ENCODE assay signal across 9 cellular contexts in genomic region chr14:105420976-105421674, GRCh38. TPM values are rescaled to one million over a fixed set of nuclear protein-coding genes. Genes with fewer than 3 reads are reported as not detected.
DNase-seq lines count a peak whose midpoint lies in the region; ATAC-seq, FAIRE-seq and TF ChIP-seq lines count a peak whose summit lies in the region.
"Had no signal": no experiment of that assay in that cellular context is flagged by ENCODE, and none has a peak within 500 bp of the region (broad histone marks: within the 10 kb centered on the region; RNA-seq: fewer than 3 reads in every experiment).

No MANE protein-coding gene starts in this region.

- H3K27me3 ChIP-seq in OCI-LY3 (ENCODE audit: low read depth, low read length) (no peaks in the 10 kb centered on the region), H1 (replicated peaks in 1 of 4; ENCODE audit: control insufficient read depth in 3 of 4, extremely low read depth in 1 of 4, insufficient read depth in 3 of 4, low read length in 3 of 4) (peaks cover 0 to 3% (median 1%) of the 10 kb centered on the region in 4 experiments; a peak in 3 of 7 replicates)

- H4K91ac ChIP-seq in H1 (replicated peaks; ENCODE audit: insufficient read length, low read length): peak overlapping the region; percentile 85

- no peak for TF ChIP-seq RAD21 in H1 (IDR thresholded peaks at IDR 0.05 in 1 of 2, conservative IDR thresholded peaks at IDR 0.05 in 1 of 2; ENCODE audit: low read depth in 2 of 2, low read length in 2 of 2)

- no peak for TF ChIP-seq EP300 in H1 (IDR thresholded peaks at IDR 0.05; ENCODE audit: borderline replicate concordance in 1 of 2, low read depth in 2 of 2, low read length in 2 of 2)

- H3K36me3 ChIP-seq in OCI-LY3 (replicated peaks; ENCODE audit: low read depth, low read length): peaks cover 29% of the 10 kb centered on the region
- H3K36me3 ChIP-seq in H1 (ENCODE audit: control insufficient read depth in 2 of 4, insufficient read depth in 4 of 4, low read length in 3 of 4): peaks cover 0 to 5% (median 2%) of the 10 kb centered on the region in 4 experiments; a peak in 3 of 8 replicates

- TF ChIP-seq POLR2A in H1 (IDR thresholded peaks at IDR 0.05; ENCODE audit: control extremely low read depth in 1 of 2, low read depth in 2 of 2, low read length in 2 of 2): no peak

- peak overlapping the region; percentile 93; the same call in 1 of the 2 replicates for H2AK5ac ChIP-seq in H1 (ENCODE audit: low read depth, low read length)

- no peak overlapping the region for H3K27ac Mint-ChIP-seq in nephron progenitor cell

- TF ChIP-seq CTCF in C4-2B (conservative IDR thresholded peaks at IDR 0.05) (no peak), OCI-LY3 (IDR thresholded peaks at IDR 0.05; ENCODE audit: low read depth, low read length) (no peak), H1 (IDR thresholded peaks at IDR 0.05; ENCODE audit: control extremely low read depth in 1 of 3, insufficient read depth in 1 of 3, low read depth in 1 of 3, low read length in 3 of 3) (no peak), nephron progenitor cell (IDR thresholded peaks at IDR 0.05) (no peak)

- DNase-seq in H1 (ENCODE audit: low read depth in 1 of 2, low spot score in 2 of 2): no peak
- DNase-seq in nephron progenitor cell: no peak
- no peak for DNase-seq in cortex of kidney (lab: John Stamatoyannopoulos, UW)
- DNase-seq: RPMI8226 had no signal

- peak overlapping the region; percentile 44 for H2BK5ac ChIP-seq in H1 (ENCODE audit: low read depth, low read length)

- ATAC-seq in GM19395 (IDR thresholded peaks at IDR 0.05; ENCODE audit: unreplicated experiment) (no peak), GM21423 (IDR thresholded peaks at IDR 0.05; ENCODE audit: unreplicated experiment) (no peak), HG03342 (IDR thresholded peaks at IDR 0.05; ENCODE audit: unreplicated experiment) (no peak)

- CTCF ChIA-PET in H1 (lab: Charles Lee; ENCODE audit: partially characterized antibody): interaction anchor here (0.6 to 1.6 kb wide), 8 partner anchors 10 to 634 kb away, joined by 3 to 7 read pairs (median 4); no protein-coding TSS in a partner anchor

- peaks cover 7% of the 10 kb centered on the region for H3K23me2 ChIP-seq in H1 (ENCODE audit: low read depth, low read length)

- H3K56ac ChIP-seq in H1 (replicated peaks; ENCODE audit: insufficient read length, low read depth, low read length): peak overlapping the region; percentile 87

- peak overlapping the region; percentile 80 for H3K27ac ChIP-seq in C4-2B
- peak overlapping the region; percentile 39 for H3K27ac ChIP-seq in OCI-LY3 (ENCODE audit: low read length)
- H3K27ac ChIP-seq in H1 (ENCODE audit: low read depth, low read length): peak overlapping the region; percentile 77; the same call in 1 of the 2 replicates

- peak overlapping the region; percentile 62 for H4K8ac ChIP-seq in H1 (ENCODE audit: extremely low read depth, insufficient read depth, low read length)

- no peak overlapping the region for H2BK120ac ChIP-seq in H1 (replicated peaks; ENCODE audit: low read depth, low read length)

- H3K4me2 ChIP-seq in OCI-LY3 (ENCODE audit: low read length): peak overlapping the region; percentile 97
- H3K4me2 ChIP-seq in H1 (ENCODE audit: insufficient read depth in 1 of 2, low read depth in 2 of 2, low read length in 2 of 2): peak overlapping the region; percentile 88

- H3K36me3 Mint-ChIP-seq in nephron progenitor cell (ENCODE audit: low read depth): peaks cover 35% of the 10 kb centered on the region

- FAIRE-seq in H1 (lab: Jason Lieb, UNC): no peak

- H3K14ac ChIP-seq in H1 (ENCODE audit: insufficient read length): peak overlapping the region; percentile 53

- POLR2A ChIA-PET in H1 (lab: Charles Lee; ENCODE audit: partially characterized antibody): interaction anchor here (1.0 to 5.2 kb wide), 6 partner anchors 10 to 24 kb away, joined by 3 to 43 read pairs (median 4); partner anchors contain the start of gene TEX22

- peaks cover 19% of the 10 kb centered on the region for H3K4me1 ChIP-seq in OCI-LY3 (ENCODE audit: low read length)
- peaks cover 0 to 28% (median 23%) of the 10 kb centered on the region in 4 experiments; a peak in 5 of 7 replicates for H3K4me1 ChIP-seq in H1 (replicated peaks in 1 of 4; ENCODE audit: control insufficient read depth in 3 of 4, insufficient read depth in 4 of 4, low read length in 3 of 4)

- no peak overlapping the region for H2AFZ ChIP-seq in OCI-LY3 (ENCODE audit: low read depth, low read length)
- H2AFZ ChIP-seq in H1 (ENCODE audit: low read length): no peak overlapping the region

- H3K4me3 Mint-ChIP-seq in nephron progenitor cell: peak overlapping the region; percentile 91

- H3K79me2 ChIP-seq in OCI-LY3 (ENCODE audit: low read length) (peaks cover 71% of the 10 kb centered on the region), H1 (ENCODE audit: control insufficient read depth in 1 of 2, insufficient read depth in 2 of 2, low read length in 2 of 2) (peaks cover 25 to 64% of the 10 kb centered on the region in 2 experiments; a peak in 3 of 4 replicates)

- WGBS in H1 (ENCODE audit: extremely low coverage in 1 of 2, insufficient coverage in 1 of 2, insufficient read length in 1 of 2, insufficient replicate concordance in 2 of 2, low coverage in 1 of 2, low lambda C conversion rate in 2 of 2, missing lambda C conversion rate in 1 of 2), 2 experiments: 65% methylated on average over 23 of the region's 23 CpGs; no CpG with 5 or more reads in 1 of the 2 experiments

- peaks cover 11% of the 10 kb centered on the region for H3K9me3 Mint-ChIP-seq in nephron progenitor cell

- peak overlapping the region; percentile 10; the same call in 1 of the 2 replicates for H3K18ac ChIP-seq in H1 (ENCODE audit: extremely low read depth, low read length)

- peaks cover 8% of the 10 kb centered on the region for H3K27me3 Mint-ChIP-seq in nephron progenitor cell (ENCODE audit: low read depth, poor library complexity)

- H3K4me1 Mint-ChIP-seq in nephron progenitor cell: peaks cover 53% of the 10 kb centered on the region

- H3K79me1 ChIP-seq in H1 (ENCODE audit: low read depth, low read length): peaks cover 26% of the 10 kb centered on the region

- no peak overlapping the region for H3K23ac ChIP-seq in H1 (ENCODE audit: insufficient read length)

- H3K9me3 ChIP-seq in OCI-LY3 (ENCODE audit: insufficient read depth, low read length) (no peaks in the 10 kb centered on the region), H1 (ENCODE audit: insufficient read depth in 2 of 2, low read depth in 1 of 2, low read length in 1 of 2) (no peaks in the 10 kb centered on the region)

- H3K4ac ChIP-seq in H1 (replicated peaks; ENCODE audit: insufficient read length, low read depth, low read length): peak overlapping the region; percentile 94

- H3K9ac ChIP-seq in OCI-LY3 (ENCODE audit: low read length) (peak overlapping the region; percentile 92), H1 (replicated peaks in 1 of 4; ENCODE audit: extremely low read depth in 1 of 4, low read depth in 3 of 4, low read length in 3 of 4) (peak overlapping the region; percentile 64 to 79 (median 69); a peak in 6 of 7 replicates)

- peak overlapping the region; percentile 23 for H4K5ac ChIP-seq in H1 (ENCODE audit: insufficient read length, low read depth, low read length)

- H2BK20ac ChIP-seq in H1 (ENCODE audit: low read length): no peak overlapping the region

- H4K20me1 ChIP-seq in OCI-LY3 (ENCODE audit: insufficient read depth, low read length) (peaks cover 39% of the 10 kb centered on the region), H1 (replicated peaks in 1 of 2; ENCODE audit: control insufficient read depth in 1 of 2, insufficient read depth in 2 of 2, low read length in 2 of 2) (peaks cover 29 to 31% of the 10 kb centered on the region in 2 experiments)

- no peak overlapping the region for H2BK15ac ChIP-seq in H1 (ENCODE audit: low read length)

- H3K4me3 ChIP-seq in OCI-LY3 (ENCODE audit: low read length) (peak overlapping the region; percentile 83), H1 (ENCODE audit: extremely low read depth in 1 of 4, insufficient read depth in 2 of 4, low read depth in 3 of 4, low read length in 4 of 4) (peak overlapping the region; percentile 62 to 88 (median 78))

- H2BK12ac ChIP-seq in H1 (ENCODE audit: low read depth, low read length): no peak overlapping the region

TF ChIP-seq in H1, 55 proteins besides CTCF, POLR2A, EP300 and RAD21:
- TF ChIP-seq TCF12 (IDR thresholded peaks at IDR 0.05; ENCODE audit: low read depth, low read length) (no peak), RBBP5 (IDR thresholded peaks at IDR 0.05; ENCODE audit: borderline replicate concordance, low read depth, low read length) (0 out of 2 replicates have a peak, but pooled peaks have one; percentile 25)

RNA-seq across cellular contexts. Expression of gene MTA1, which starts 1.5 kb away (rescaled TPM):
- 217 and 221 TPM in 2 replicates for total RNA-seq in H1 (2021; fragmentation: NEBNext Ultra II Directional; extraction: Animal tissue kit (Norgen Biotek cat#: 25700))
- 73.9 and 159 TPM in 2 replicates for polyA plus RNA-seq in H1 (2011; rRNA removed)
- 107 TPM for polyA plus RNA-seq in H1 (2011; cell fraction: cytosol; rRNA removed)
- 578 TPM for polyA plus RNA-seq in H1 (2011; cell fraction: nucleus; rRNA removed)
- 172 to 212 TPM (median 181 TPM) in 4 replicates for polyA plus RNA-seq in H1 (2012, experiment 1 of 2)
- 113 TPM for polyA plus RNA-seq in H1 (2012, experiment 2 of 2)
- 173 TPM for polyA plus RNA-seq in H1 (2013, experiment 1 of 2)
- 167 TPM for polyA plus RNA-seq in H1 (2013, experiment 2 of 2)
- 58.7 and 60.2 TPM in 2 replicates for polyA minus RNA-seq in H1 (2011; rRNA and poly(A)+ RNA removed)
- 171 TPM for polyA minus RNA-seq in H1 (2011; cell fraction: cytosol; rRNA and poly(A)+ RNA removed)
- 231 TPM for polyA minus RNA-seq in H1 (2011; cell fraction: nucleus; rRNA and poly(A)+ RNA removed)

RNA-seq across cellular contexts. Expression of gene TEX22, which starts 22.8 kb away (rescaled TPM):
- 0.39 and 0.82 TPM in 2 replicates for total RNA-seq in H1 (2021; fragmentation: NEBNext Ultra II Directional; extraction: Animal tissue kit (Norgen Biotek cat#: 25700))
- polyA plus RNA-seq in H1 (2011; rRNA removed): 0.24 and 0.67 TPM in 2 replicates
- polyA plus RNA-seq in H1 (2011; cell fraction: cytosol; rRNA removed): 0.70 TPM
- polyA plus RNA-seq in H1 (2011; cell fraction: nucleus; rRNA removed): 5.9 TPM
- 0.28 to 0.54 TPM (median 0.42 TPM) in 4 replicates for polyA plus RNA-seq in H1 (2012, experiment 1 of 2)
- 0.05 TPM for polyA plus RNA-seq in H1 (2012, experiment 2 of 2)
- polyA plus RNA-seq in H1 (2013, experiment 1 of 2): 0.14 TPM
- 0.07 TPM for polyA plus RNA-seq in H1 (2013, experiment 2 of 2)
- polyA minus RNA-seq in H1 (2011; rRNA and poly(A)+ RNA removed): 0.10 and 0.16 TPM in 2 replicates
- polyA minus RNA-seq in H1 (2011; cell fraction: cytosol; rRNA and poly(A)+ RNA removed): not detected
- polyA minus RNA-seq in H1 (2011; cell fraction: nucleus; rRNA and poly(A)+ RNA removed): 1.5 TPM

RNA-seq across cellular contexts. Expression of gene CRIP2, which starts 53.5 kb away (rescaled TPM):
- total RNA-seq in H1 (2021; fragmentation: NEBNext Ultra II Directional; extraction: Animal tissue kit (Norgen Biotek cat#: 25700)): 4.0 and 4.2 TPM in 2 replicates
- 13.5 and 28.4 TPM in 2 replicates for polyA plus RNA-seq in H1 (2011; rRNA removed)
- 11.7 TPM for polyA plus RNA-seq in H1 (2011; cell fraction: cytosol; rRNA removed)
- 18.2 TPM for polyA plus RNA-seq in H1 (2011; cell fraction: nucleus; rRNA removed)
- 6.1 to 9.1 TPM (median 7.6 TPM) in 4 replicates for polyA plus RNA-seq in H1 (2012, experiment 1 of 2)
- 5.1 TPM for polyA plus RNA-seq in H1 (2012, experiment 2 of 2)
- polyA plus RNA-seq in H1 (2013, experiment 1 of 2): 6.7 TPM
- polyA plus RNA-seq in H1 (2013, experiment 2 of 2): 7.7 TPM
- polyA minus RNA-seq in H1 (2011; rRNA and poly(A)+ RNA removed): 0.76 and 0.83 TPM in 2 replicates
- 3.4 TPM for polyA minus RNA-seq in H1 (2011; cell fraction: cytosol; rRNA and poly(A)+ RNA removed)
- 3.5 TPM for polyA minus RNA-seq in H1 (2011; cell fraction: nucleus; rRNA and poly(A)+ RNA removed)
